ENCODE assay signal across 22 cellular contexts in the genomic region with DNA sequence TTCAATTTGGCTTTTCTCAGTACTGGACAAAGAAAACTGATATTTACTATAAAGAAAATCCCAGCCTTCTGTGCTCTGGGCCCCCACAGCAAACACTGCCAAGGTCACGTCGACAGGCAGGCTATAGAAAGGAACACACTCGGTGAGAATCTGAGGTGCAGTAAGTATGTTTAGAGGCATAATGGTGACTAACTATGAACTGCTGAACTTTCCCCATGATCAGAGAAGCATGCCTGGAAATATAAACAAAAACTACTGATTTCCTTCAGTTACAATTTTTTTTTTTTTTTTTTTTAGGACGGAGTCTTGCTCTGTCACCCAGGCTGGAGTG. TPM values are rescaled to one million over a fixed set of nuclear protein-coding genes. Genes with fewer than 3 reads are reported as not detected.
DNase-seq lines count a peak whose midpoint lies in the region; ATAC-seq and TF ChIP-seq lines count a peak whose summit lies in the region.
"Had no signal": no experiment of that assay in that cellular context is flagged by ENCODE, and none has a peak within 500 bp of the region (broad histone marks: within the 10 kb centered on the region; RNA-seq: fewer than 3 reads in every experiment).

No MANE protein-coding gene starts in this region.

- 88% methylated on average over 4 of the region's 4 CpGs for WGBS in esophagus muscularis mucosa

- no peaks in the 10 kb centered on the region for H3K9me3 Mint-ChIP-seq in activated T-cell treated with anti-CD3 and anti-CD28 coated beads, Interleukin-2, amount 50 U/mL, for 24 hours
- H3K9me3 Mint-ChIP-seq in natural killer cell treated with Interleukin-12 subunit alpha and Interleukin-12 subunit beta and Interleukin-15 and Interleukin-18, amount 100 ng/mL, for 72 hours, result no peaks in the 10 kb centered on the region
- H3K9me3 Mint-ChIP-seq: activated CD4-positive, alpha-beta T cell treated with anti-CD3 and anti-CD28 coated beads, Interleukin-2, amount 10 ng/mL, durations not matched to agents 7 days and 5 days had no signal

- intact Hi-C loops in PC-3 (cut with micrococcal nuclease) (loop anchor here (1.0 to 5.0 kb wide), 4 partner anchors 17 to 156 kb away; partner anchors contain the start of genes ERAP1 and LNPEP), esophagus muscularis mucosa (cut with DNase I) (no loop called here)

- CTCF ChIA-PET in PC-3 (lab: Charles Lee), result interaction anchor here (0.6 to 1.6 kb wide), 3 partner anchors 76 to 360 kb away, joined by 3 to 5 read pairs (median 4); partner anchors contain the start of gene LIX1

- H3K27me3 ChIP-seq in PC-3 (ENCODE audit: low read length) (no peaks in the 10 kb centered on the region), esophagus muscularis mucosa (no peaks in the 10 kb centered on the region)
- H3K27me3 ChIP-seq: BLaER1, SJCRH30 had no signal

- H3K27me3 Mint-ChIP-seq in activated T-cell treated with anti-CD3 and anti-CD28 coated beads, Interleukin-2, amount 50 U/mL, for 24 hours, result no peaks in the 10 kb centered on the region
- H3K27me3 Mint-ChIP-seq in natural killer cell treated with Interleukin-12 subunit alpha and Interleukin-12 subunit beta and Interleukin-15 and Interleukin-18, amount 100 ng/mL, for 72 hours, result no peaks in the 10 kb centered on the region
- H3K27me3 Mint-ChIP-seq: activated CD4-positive, alpha-beta T cell treated with anti-CD3 and anti-CD28 coated beads, Interleukin-2, amount 10 ng/mL, durations not matched to agents 7 days and 5 days had no signal

- no peak overlapping the region for H2AFZ ChIP-seq in PC-3 (ENCODE audit: low read length)

- H3K4me3 ChIP-seq in PC-3 (ENCODE audit: low read length), result no peak overlapping the region; the same call in 1 of the 2 replicates
- H3K4me3 ChIP-seq in esophagus muscularis mucosa, result no peak overlapping the region
- H3K4me3 ChIP-seq: BLaER1, lower lobe of right lung, SJCRH30 had no signal

- peaks cover 12% of the 10 kb centered on the region for H3K4me1 Mint-ChIP-seq in activated T-cell treated with anti-CD3 and anti-CD28 coated beads, Interleukin-2, amount 50 U/mL, for 24 hours (ENCODE audit: low read depth)
- H3K4me1 Mint-ChIP-seq in natural killer cell treated with Interleukin-12 subunit alpha and Interleukin-12 subunit beta and Interleukin-15 and Interleukin-18, amount 100 ng/mL, for 72 hours (ENCODE audit: low read depth in 2 of 2), result peaks cover 0 to 8% of the 10 kb centered on the region in 2 donors
- H3K4me1 Mint-ChIP-seq: activated CD4-positive, alpha-beta T cell treated with anti-CD3 and anti-CD28 coated beads, Interleukin-2, amount 10 ng/mL, durations not matched to agents 7 days and 5 days had no signal

- no peak for TF ChIP-seq CTCF in PC-3 (conservative IDR thresholded peaks at IDR 0.05; ENCODE audit: low read depth, low read length)
- no peak for TF ChIP-seq CTCF in esophagus muscularis mucosa (IDR thresholded peaks at IDR 0.05)

- POLR2A ChIA-PET in PC-3 (lab: Charles Lee; ENCODE audit: unreplicated experiment), result no interaction called here

- peak overlapping the region; percentile 78 for H3K27ac Mint-ChIP-seq in activated T-cell treated with anti-CD3 and anti-CD28 coated beads, Interleukin-2, amount 50 U/mL, for 24 hours
- peak overlapping the region; percentile 24 to 53 for H3K27ac Mint-ChIP-seq in natural killer cell treated with Interleukin-12 subunit alpha and Interleukin-12 subunit beta and Interleukin-15 and Interleukin-18, amount 100 ng/mL, for 72 hours

- H3K36me3 ChIP-seq in PC-3 (ENCODE audit: low read depth, low read length) (peaks cover 11% of the 10 kb centered on the region), esophagus muscularis mucosa (peaks cover 4 to 81% (median 58%) of the 10 kb centered on the region in 4 donors)

- peaks cover 22% of the 10 kb centered on the region for H3K4me1 ChIP-seq in PC-3 (ENCODE audit: insufficient read depth, low read length)
- H3K4me1 ChIP-seq in esophagus muscularis mucosa, result peaks cover 13 to 42% (median 36%) of the 10 kb centered on the region in 4 donors
- H3K4me1 ChIP-seq: BLaER1 had no signal

- peak overlapping the region; percentile 50 for H3K4me2 ChIP-seq in PC-3 (ENCODE audit: low read length)
- H3K4me2 ChIP-seq: BLaER1 had no signal

- no peaks in the 10 kb centered on the region for H3K79me2 ChIP-seq in PC-3 (ENCODE audit: low read length)

- ATAC-seq in PC-3 (peak; percentile 11), GM21723 (IDR thresholded peaks at IDR 0.05; ENCODE audit: unreplicated experiment) (no peak)
- ATAC-seq in natural killer cell treated with Interleukin-12 subunit alpha and Interleukin-12 subunit beta and Interleukin-15 and Interleukin-18, amount 100 ng/mL, for 72 hours, result no peak
- ATAC-seq: lower lobe of right lung had no signal

- peaks cover 9% of the 10 kb centered on the region for H4K20me1 ChIP-seq in PC-3 (ENCODE audit: low read length)
- H4K20me1 ChIP-seq: BLaER1 had no signal

- peaks cover 6% of the 10 kb centered on the region for H3F3A ChIP-seq in PC-3 (ENCODE audit: low read length, unreplicated experiment)

- no peak for TF ChIP-seq EP300 in esophagus muscularis mucosa (IDR thresholded peaks at IDR 0.05)

- peak overlapping the region; percentile 58 for H3K27ac ChIP-seq in PC-3 (ENCODE audit: low read length)
- peak overlapping the region; percentile 13 to 72 (median 53) for H3K27ac ChIP-seq in esophagus muscularis mucosa (replicated peaks in 1 of 4)
- H3K27ac ChIP-seq: BLaER1, lower lobe of right lung, SJCRH30 had no signal

- H3K9me2 ChIP-seq in PC-3 (replicated peaks; ENCODE audit: low read length), result no peaks in the 10 kb centered on the region

- H3K36me3 Mint-ChIP-seq in activated T-cell treated with anti-CD3 and anti-CD28 coated beads, Interleukin-2, amount 50 U/mL, for 24 hours (ENCODE audit: low read depth), result peaks cover 98% of the 10 kb centered on the region
- peaks cover 42% of the 10 kb centered on the region for H3K36me3 Mint-ChIP-seq in natural killer cell treated with Interleukin-12 subunit alpha and Interleukin-12 subunit beta and Interleukin-15 and Interleukin-18, amount 100 ng/mL, for 72 hours

- no peak overlapping the region for H3K4me3 Mint-ChIP-seq in activated T-cell treated with anti-CD3 and anti-CD28 coated beads, Interleukin-2, amount 50 U/mL, for 24 hours
- H3K4me3 Mint-ChIP-seq in natural killer cell treated with Interleukin-12 subunit alpha and Interleukin-12 subunit beta and Interleukin-15 and Interleukin-18, amount 100 ng/mL, for 72 hours, result no peak overlapping the region
- H3K4me3 Mint-ChIP-seq: activated CD4-positive, alpha-beta T cell treated with anti-CD3 and anti-CD28 coated beads, Interleukin-2, amount 10 ng/mL, durations not matched to agents 7 days and 5 days had no signal

- H3K9me3 ChIP-seq in PC-3 (ENCODE audit: low read length) (no peaks in the 10 kb centered on the region), esophagus muscularis mucosa (no peaks in the 10 kb centered on the region)
- H3K9me3 ChIP-seq: BLaER1, lower lobe of right lung, SJCRH30 had no signal

- DNase-seq in activated T-cell treated with anti-CD3 and anti-CD28 coated beads, Interleukin-2, amount 50 U/mL, for 24 hours, result no peak
- no peak for DNase-seq in activated T-cell treated with anti-CD3 and anti-CD28 coated beads, Interleukin-2, amount 50 U/mL, for 48 hours
- DNase-seq in PC-3 (no peak), esophagus muscularis mucosa (ENCODE audit: extremely low spot score) (no peak), NCI-H2081 treated with DMSO at 0.1 percent for 48 hours (lab: John Stamatoyannopoulos, UW) (no peak)
- DNase-seq in natural killer cell treated with Interleukin-12 subunit alpha and Interleukin-12 subunit beta and Interleukin-15 and Interleukin-18, amount 100 ng/mL, for 72 hours (ENCODE audit: low spot score), result no peak
- no peak for DNase-seq in effector CD8-positive, alpha-beta T cell (lab: John Stamatoyannopoulos, UW)
- DNase-seq: activated CD4-positive, alpha-beta T cell treated with anti-CD3 and anti-CD28 coated beads, Interleukin-2, amount 10 ng/mL, durations not matched to agents 7 days and 5 days; activated gamma-delta T cell; aorta; head of caudate nucleus; lower lobe of right lung; MM.1S; NCI-H1436 treated with DMSO at 0.1 percent for 48 hours; NCI-H82; nucleus accumbens; OCI-M1; SJCRH30; stimulated activated CD8-positive, alpha-beta memory T cell treated with anti-CD3 and anti-CD28 coated beads, Interleukin-4, amount 100 ng/mL, for 48 hours; T-helper 2 cell had no signal

- TF ChIP-seq POLR2A in esophagus muscularis mucosa (IDR thresholded peaks at IDR 0.05; ENCODE audit: low read depth), result no peak

- no TSS peak for BruUV-seq in PC-3 (replicated peaks; lab: Mats Ljungman, UMichigan)

- no peak overlapping the region for H3K9ac ChIP-seq in PC-3 (ENCODE audit: low read length)
- H3K9ac ChIP-seq: BLaER1 had no signal

RNA-seq across cellular contexts. Expression of gene ERAP1, which starts 26.0 kb away (rescaled TPM):
- 20.8 and 21.1 TPM in 2 replicates for total RNA-seq in PC-3 (2014; rRNA removed)
- 10 to 100 TPM; 22.8 to 37.8 (median 25.5) TPM for total RNA-seq in esophagus muscularis mucosa
- total RNA-seq in natural killer cell treated with Interleukin-12 subunit alpha and Interleukin-12 subunit beta and Interleukin-15 and Interleukin-18, amount 100 ng/mL, for 72 hours, result 100 to 1,000 TPM; 113 to 138 TPM
